In genomic region chr13:100208002-100208401, GRCh38 we compare ENCODE assay signal across 16 cellular contexts.
DNase-seq lines count a peak whose midpoint lies in the region; ATAC-seq and TF ChIP-seq lines count a peak whose summit lies in the region.
"Had no signal": no experiment of that assay in that cellular context is flagged by ENCODE, and none has a peak within 500 bp of the region (broad histone marks: within the 10 kb centered on the region; RNA-seq: fewer than 3 reads in every experiment).

No MANE protein-coding gene starts in this region.

- H2BK120ac ChIP-seq in H9 (ENCODE audit: low read depth, low read length, poor library complexity, severe bottlenecking): no peak overlapping the region
- H2BK120ac ChIP-seq in mesenchymal stem cell (ENCODE audit: low read depth, low read length): no peak overlapping the region

- H2BK5ac ChIP-seq in H9 (ENCODE audit: insufficient read length, low read length) (no peak overlapping the region), mesenchymal stem cell (ENCODE audit: low read depth, low read length, poor library complexity, severe bottlenecking) (no peak overlapping the region)

- no peak overlapping the region for H4K91ac ChIP-seq in H9 (ENCODE audit: insufficient read length, low read depth, low read length)
- H4K91ac ChIP-seq in mesenchymal stem cell (ENCODE audit: low read length): no peak overlapping the region

- H3K9ac ChIP-seq in H9 (ENCODE audit: extremely low read depth, insufficient read length, low read length): no peak overlapping the region
- H3K9ac ChIP-seq in mesenchymal stem cell (ENCODE audit: low read length): no peak overlapping the region
- H3K9ac ChIP-seq: BLaER1 had no signal

- H3K27me3 ChIP-seq in H9 (ENCODE audit: insufficient read depth, low read length) (no peaks in the 10 kb centered on the region), MG63 (no peaks in the 10 kb centered on the region), mesenchymal stem cell (ENCODE audit: control insufficient read depth in 1 of 2, insufficient read depth in 1 of 2, low read length in 2 of 2) (no peaks in the 10 kb centered on the region), tibial artery (no peaks in the 10 kb centered on the region), esophagus squamous epithelium (no peaks in the 10 kb centered on the region)
- H3K27me3 ChIP-seq: BLaER1 had no signal

- no peak overlapping the region for H3K56ac ChIP-seq in H9 (ENCODE audit: insufficient read length, low read depth, low read length)

- H3K27ac Mint-ChIP-seq in H9: peak overlapping the region in 2 of 3 experiments; percentile 5 to 28; a peak in 3 of 7 replicates
- H3K27ac Mint-ChIP-seq in WTC11: peak overlapping the region; percentile 66; the same call in 1 of the 2 replicates
- H3K27ac Mint-ChIP-seq: CD14-positive monocyte; CD4-positive, alpha-beta memory T cell; IgD-negative memory B cell had no signal

- intact Hi-C loops in tibial artery (cut with DNase I; ENCODE audit: low total_unique reads) (no loop called here), esophagus squamous epithelium (cut with DNase I) (no loop called here)

- no peaks in the 10 kb centered on the region for H3K79me2 ChIP-seq in H9 (ENCODE audit: insufficient read depth, low read length)

- H2BK12ac ChIP-seq in H9 (ENCODE audit: insufficient read length, low read depth, low read length) (no peak overlapping the region), mesenchymal stem cell (ENCODE audit: low read length in 2 of 2) (no peak overlapping the region)

- no peaks in the 10 kb centered on the region for H3K9me3 ChIP-seq in H9 (ENCODE audit: control insufficient read depth, low read depth, low read length)
- H3K9me3 ChIP-seq in MG63: peaks cover 3% of the 10 kb centered on the region
- H3K9me3 ChIP-seq in mesenchymal stem cell (ENCODE audit: control insufficient read depth, low read length): peaks cover 6% of the 10 kb centered on the region
- H3K9me3 ChIP-seq in tibial artery: no peaks in the 10 kb centered on the region
- H3K9me3 ChIP-seq in esophagus squamous epithelium: no peaks in the 10 kb centered on the region
- H3K9me3 ChIP-seq: BLaER1 had no signal

- WGBS in H9 (ENCODE audit: extremely low coverage, insufficient read length, low lambda C conversion rate): no CpG with 5 or more reads among the region's 4 CpGs
- 48% methylated on average over 2 of the region's 4 CpGs for WGBS in mesenchymal stem cell
- 90 to 94% methylated on average over 4 of the region's 4 CpGs for WGBS in esophagus squamous epithelium, 2 donors

- H2AK5ac ChIP-seq in H9 (ENCODE audit: insufficient read length, low read length): no peak overlapping the region
- H2AK5ac ChIP-seq in mesenchymal stem cell (ENCODE audit: low read length, severe bottlenecking): no peak overlapping the region

- no peak overlapping the region for H3T11ph ChIP-seq in H9 (ENCODE audit: low read length)

- ATAC-seq in WTC11 (no peak), GM19467 (IDR thresholded peaks at IDR 0.05; ENCODE audit: unreplicated experiment) (no peak)

- TF ChIP-seq CTCF in H9 (conservative IDR thresholded peaks at IDR 0.05) (no peak), WTC11 (IDR thresholded peaks at IDR 0.05) (no peak), tibial artery (IDR thresholded peaks at IDR 0.05) (no peak), esophagus squamous epithelium (IDR thresholded peaks at IDR 0.05) (no peak)

- H3K79me1 ChIP-seq in H9 (ENCODE audit: insufficient read depth, low read depth, low read length, poor library complexity, severe bottlenecking) (no peaks in the 10 kb centered on the region), mesenchymal stem cell (replicated peaks; ENCODE audit: low read length, poor library complexity, severe bottlenecking) (peaks cover 17% of the 10 kb centered on the region)

- CTCF ChIA-PET in WTC11 (lab: Charles Lee): no interaction called here

- H3K9me3 Mint-ChIP-seq in H9 (peaks cover 2 to 4% of the 10 kb centered on the region in 2 experiments; a peak in 2 of 5 replicates), WTC11 (peaks cover 4% of the 10 kb centered on the region)

- H3K14ac ChIP-seq in H9 (ENCODE audit: insufficient read depth, low read length): no peak overlapping the region
- H3K14ac ChIP-seq in mesenchymal stem cell (ENCODE audit: low read length in 2 of 2): no peak overlapping the region

- H3K36me3 Mint-ChIP-seq in H9 (ENCODE audit: insufficient read depth in 1 of 3, low read depth in 3 of 3): peaks cover 18 to 29% (median 29%) of the 10 kb centered on the region in 3 experiments
- H3K36me3 Mint-ChIP-seq in WTC11: peaks cover 12% of the 10 kb centered on the region

- no peak overlapping the region for H3K4ac ChIP-seq in H9 (ENCODE audit: low read depth, low read length)
- H3K4ac ChIP-seq in mesenchymal stem cell (ENCODE audit: low read depth in 1 of 2, low read length in 2 of 2): no peak overlapping the region

- no peaks in the 10 kb centered on the region for H3K23me2 ChIP-seq in H9 (ENCODE audit: insufficient read length, low read depth, low read length, poor library complexity, severe bottlenecking)

- no peak overlapping the region for H2BK20ac ChIP-seq in H9 (ENCODE audit: low read depth, low read length, poor library complexity, severe bottlenecking)

- H3K4me2 ChIP-seq in H9 (ENCODE audit: insufficient read depth, insufficient read length, low read length) (no peak overlapping the region), mesenchymal stem cell (ENCODE audit: low read length, poor library complexity, severe bottlenecking) (no peak overlapping the region)
- H3K4me2 ChIP-seq: BLaER1 had no signal

- H3K4me1 Mint-ChIP-seq in H9: peaks cover 18 to 22% of the 10 kb centered on the region in 2 experiments
- peaks cover 10% of the 10 kb centered on the region for H3K4me1 Mint-ChIP-seq in WTC11

- H3K23ac ChIP-seq in H9 (ENCODE audit: insufficient read length, low read depth, low read length) (no peak overlapping the region), mesenchymal stem cell (ENCODE audit: low read length in 2 of 2) (no peak overlapping the region)

- H3K18ac ChIP-seq in H9 (ENCODE audit: insufficient read length, low read depth, low read length) (no peak overlapping the region), mesenchymal stem cell (ENCODE audit: low read depth in 1 of 2, low read length in 2 of 2) (no peak overlapping the region)

- peaks cover 5% of the 10 kb centered on the region; the same call in 1 of the 2 replicates for H3K36me3 ChIP-seq in MG63
- no peaks in the 10 kb centered on the region for H3K36me3 ChIP-seq in mesenchymal stem cell (ENCODE audit: control insufficient read depth in 1 of 2, insufficient read depth in 2 of 2, low read depth in 1 of 2, low read length in 2 of 2)
- H3K36me3 ChIP-seq in tibial artery: peaks cover 0 to 7% (median 6%) of the 10 kb centered on the region in 3 donors
- peaks cover 0 to 27% (median 0%) of the 10 kb centered on the region in 3 donors for H3K36me3 ChIP-seq in esophagus squamous epithelium
- H3K36me3 ChIP-seq: BLaER1 had no signal

- DNase-seq in H9: no peak
- peak; percentile 37 for DNase-seq in MG63
- no peak for DNase-seq in WTC11 (ENCODE audit: low spot score)
- peak; percentile 22 for DNase-seq in mesenchymal stem cell
- no peak for DNase-seq in tibial artery
- no peak for DNase-seq in esophagus squamous epithelium (lab: John Stamatoyannopoulos, UW)
- DNase-seq: 8988T; CD4-positive, alpha-beta memory T cell; DMS79 treated with DMSO at 0.1 percent for 48 hours; GF-D8; GOT3; H7 had no signal

- POLR2A ChIA-PET in WTC11 (lab: Charles Lee): no interaction called here

- H4K20me1 ChIP-seq in H9 (ENCODE audit: control insufficient read depth, insufficient read depth, insufficient read length): no peaks in the 10 kb centered on the region
- H4K20me1 ChIP-seq: BLaER1 had no signal

- H3K4me3 Mint-ChIP-seq in H9: no peak overlapping the region
- H3K4me3 Mint-ChIP-seq in WTC11: no peak overlapping the region
- H3K4me3 Mint-ChIP-seq: CD14-positive monocyte; CD4-positive, alpha-beta memory T cell; IgD-negative memory B cell had no signal

- H3K27ac ChIP-seq in H9 (ENCODE audit: insufficient read length, low read depth, low read length) (no peak overlapping the region), mesenchymal stem cell (ENCODE audit: low read length, poor library complexity, severe bottlenecking) (no peak overlapping the region), tibial artery (no peak overlapping the region), esophagus squamous epithelium (no peak overlapping the region)
- H3K27ac ChIP-seq: BLaER1 had no signal

- H3K4me3 ChIP-seq in MG63: no peak overlapping the region
- no peak overlapping the region for H3K4me3 ChIP-seq in mesenchymal stem cell (ENCODE audit: insufficient read depth in 1 of 2, low read depth in 1 of 2, low read length in 2 of 2)
- no peak overlapping the region for H3K4me3 ChIP-seq in tibial artery
- no peak overlapping the region for H3K4me3 ChIP-seq in esophagus squamous epithelium
- H3K4me3 ChIP-seq: BLaER1 had no signal

- H3K27me3 Mint-ChIP-seq in H9 (ENCODE audit: low read depth) (no peaks in the 10 kb centered on the region), WTC11 (ENCODE audit: low read depth) (no peaks in the 10 kb centered on the region)
- H3K27me3 Mint-ChIP-seq: CD4-positive, alpha-beta memory T cell; IgD-negative memory B cell had no signal

- no peak for TF ChIP-seq POLR2A in esophagus squamous epithelium (IDR thresholded peaks at IDR 0.05)

- H4K5ac ChIP-seq in H9 (ENCODE audit: insufficient read length, low read depth, low read length): no peak overlapping the region

- H3K4me1 ChIP-seq in H9 (ENCODE audit: insufficient read depth, low read length) (no peaks in the 10 kb centered on the region), mesenchymal stem cell (ENCODE audit: control insufficient read depth, insufficient read depth, low read depth, low read length) (peaks cover 7% of the 10 kb centered on the region), tibial artery (no peaks in the 10 kb centered on the region), esophagus squamous epithelium (peaks cover 0 to 18% (median 6%) of the 10 kb centered on the region in 3 donors)

- H4K8ac ChIP-seq in H9 (replicated peaks; ENCODE audit: insufficient read length, low read depth, low read length): no peak overlapping the region
- no peak overlapping the region for H4K8ac ChIP-seq in mesenchymal stem cell (ENCODE audit: low read length)

- H2BK15ac ChIP-seq in H9 (ENCODE audit: low read depth, low read length) (no peak overlapping the region), mesenchymal stem cell (ENCODE audit: low read depth, poor library complexity, severe bottlenecking) (no peak overlapping the region)

- no peak overlapping the region for H2AFZ ChIP-seq in H9 (ENCODE audit: low read length)
- H2AFZ ChIP-seq in mesenchymal stem cell (ENCODE audit: low read depth, low read length): no peak overlapping the region

TF ChIP-seq in WTC11, 78 proteins besides CTCF, POLR2A, EP300 and RAD21 (continues in another document):
- TF ChIP-seq CBFB (CRISPR knock-in tag; IDR thresholded peaks at IDR 0.05; ENCODE audit: low read depth) (no peak), NR2C2 (CRISPR knock-in tag; IDR thresholded peaks at IDR 0.05) (no peak)

Comparison
In these comparisons a context has a peak if more than half of its experiments do, and no peak if none do; other contexts are left out.
1. DNase-seq: peak in MG63 (single experiment) and mesenchymal stem cell (single experiment); none in H9 (single experiment), WTC11 (single experiment), tibial artery (0 of 2) and esophagus squamous epithelium (single experiment).